Comparison of ENCODE assay signal across 27 cellular contexts in genomic region chr10:14707441-14707840, GRCh38.
A peak's percentile ranks its signal among the peaks of the same experiment; 100 is the strongest.
DNase-seq lines count a peak whose midpoint lies in the region; ATAC-seq and TF ChIP-seq lines count a peak whose summit lies in the region.
"Had no signal": no experiment of that assay in that cellular context is flagged by ENCODE, and none has a peak within 500 bp of the region (broad histone marks: within the 10 kb centered on the region; RNA-seq: fewer than 3 reads in every experiment).

No MANE protein-coding gene starts in this region.

- H2AFZ ChIP-seq in osteoblast (ENCODE audit: low read length) = peak overlapping the region; percentile 57
- H2AFZ ChIP-seq: hepatocyte had no signal

- H3K4me3 Mint-ChIP-seq in activated naive CD4-positive, alpha-beta T cell treated with anti-CD3 and anti-CD28 coated beads for 36 hours = no peak overlapping the region
- H3K4me3 Mint-ChIP-seq: activated CD4-positive, alpha-beta memory T cell treated with anti-CD3 and anti-CD28 coated beads for 36 hours; activated T-cell treated with anti-CD3 and anti-CD28 coated beads, Interleukin-2, amount 50 U/mL, for 72 hours; H9; nephron progenitor cell; T-helper 2 cell treated with Interferon-gamma antibody and Interleukin-4, amounts not matched to agents 5 μg/mL and 100 μg/mL, for 36 hours had no signal

- no peaks in the 10 kb centered on the region for H3K79me2 ChIP-seq in osteoblast (ENCODE audit: insufficient read depth, low read length)
- H3K79me2 ChIP-seq: hepatocyte had no signal

- no peak for ATAC-seq in GM19467 (IDR thresholded peaks at IDR 0.05; ENCODE audit: unreplicated experiment)
- ATAC-seq: A549; activated T-cell treated with anti-CD3 and anti-CD28 coated beads, Interleukin-2, amount 50 U/mL, for 72 hours; HepG2; PC-3 had no signal

- CTCF ChIA-PET in activated naive CD4-positive, alpha-beta T cell treated with anti-CD3 and anti-CD28 coated beads for 36 hours (lab: Charles Lee) = no interaction called here

- H3K27ac ChIP-seq in osteoblast (ENCODE audit: low read depth, low read length) = no peak overlapping the region
- H3K27ac ChIP-seq: BLaER1, hepatocyte, right atrium auricular region, testis had no signal

- peaks cover 2% of the 10 kb centered on the region for H3K4me1 Mint-ChIP-seq in activated naive CD4-positive, alpha-beta T cell treated with anti-CD3 and anti-CD28 coated beads for 36 hours (ENCODE audit: low read depth)

- DNase-seq in BE2C (peak; percentile 28), adipocyte (ENCODE audit: low read depth) (peak; percentile 64), fibroblast of peridontal ligament (ENCODE audit: extremely low read depth) (peak; percentile 68), osteoblast (ENCODE audit: insufficient read length, low spot score, missing footprints) (peak; percentile 59), GM13977 (ENCODE audit: low spot score) (no peak)
- no peak for DNase-seq in central memory CD4-positive, alpha-beta T cell
- DNase-seq in activated naive CD4-positive, alpha-beta T cell treated with anti-CD3 and anti-CD28 coated beads for 36 hours = no peak
- DNase-seq: activated CD4-positive, alpha-beta memory T cell treated with anti-CD3 and anti-CD28 coated beads for 36 hours; activated CD4-positive, CD25-positive, alpha-beta regulatory T cell treated with anti-CD3 and anti-CD28 coated beads, Interleukin-2, amount 50 U/mL, for 72 hours; activated T-cell treated with anti-CD3 and anti-CD28 coated beads, Interleukin-2, amount 50 U/mL, for 72 hours; DMS153; H9; MM.1S; NCI-H2029; NCI-H526; nephron progenitor cell; PC-3; stimulated activated CD4-positive, alpha-beta T cell treated with anti-CD3 and anti-CD28 coated beads, Interleukin-1b, Interleukin-23, amount 100 ng/mL, for 48 hours; stimulated activated naive CD4-positive, alpha-beta T cell treated with Interleukin-2 at 50 U/mL for 16 hours; testis had no signal

- no peaks in the 10 kb centered on the region for H3K36me3 ChIP-seq in BE2C
- no peaks in the 10 kb centered on the region for H3K36me3 ChIP-seq in adipocyte (ENCODE audit: control insufficient read depth, insufficient read depth, low read length, severe bottlenecking)
- H3K36me3 ChIP-seq in osteoblast (ENCODE audit: insufficient read depth, low read length) = no peaks in the 10 kb centered on the region
- H3K36me3 ChIP-seq: BLaER1, right atrium auricular region had no signal

- no peak overlapping the region for H3K4me2 ChIP-seq in osteoblast (ENCODE audit: insufficient read depth, low read length)
- H3K4me2 ChIP-seq: A549, BLaER1, hepatocyte had no signal

- H3K9me3 Mint-ChIP-seq in activated naive CD4-positive, alpha-beta T cell treated with anti-CD3 and anti-CD28 coated beads for 36 hours = no peaks in the 10 kb centered on the region
- H3K9me3 Mint-ChIP-seq: activated CD4-positive, alpha-beta memory T cell treated with anti-CD3 and anti-CD28 coated beads for 36 hours; nephron progenitor cell; T-helper 2 cell treated with Interferon-gamma antibody and Interleukin-4, amounts not matched to agents 5 μg/mL and 100 μg/mL, for 36 hours had no signal

- H3K9me3 ChIP-seq in BE2C (no peaks in the 10 kb centered on the region), adipocyte (ENCODE audit: control insufficient read depth, low read length) (no peaks in the 10 kb centered on the region), osteoblast (ENCODE audit: low read depth, low read length) (no peaks in the 10 kb centered on the region)
- H3K9me3 ChIP-seq: A549, BLaER1, right atrium auricular region, testis had no signal

- no peak overlapping the region for H3K27ac Mint-ChIP-seq in activated naive CD4-positive, alpha-beta T cell treated with anti-CD3 and anti-CD28 coated beads for 36 hours
- H3K27ac Mint-ChIP-seq: activated CD4-positive, alpha-beta memory T cell treated with anti-CD3 and anti-CD28 coated beads for 36 hours; activated T-cell treated with anti-CD3 and anti-CD28 coated beads, Interleukin-2, amount 50 U/mL, for 72 hours; nephron progenitor cell; T-helper 2 cell treated with Interferon-gamma antibody and Interleukin-4, amounts not matched to agents 5 μg/mL and 100 μg/mL, for 36 hours had no signal

- TF ChIP-seq CTCF in BE2C (IDR thresholded peaks at IDR 0.05; ENCODE audit: low read depth, low read length) (no peak), osteoblast (IDR thresholded peaks at IDR 0.05; ENCODE audit: extremely low read depth, low read depth, low read length) (no peak), GM13977 (IDR thresholded peaks at IDR 0.05; ENCODE audit: extremely low read depth, insufficient read depth, missing control alignments) (no peak)

- in situ Hi-C loops in GM13977 (cut with MboI; ENCODE audit: low pct_unique_long_range_greater_than_20kb, low sequenced_read_pairs, unreplicated experiment) = no loop called here

- H3K4me1 ChIP-seq in BE2C = peaks cover 8% of the 10 kb centered on the region
- peaks cover 16% of the 10 kb centered on the region for H3K4me1 ChIP-seq in adipocyte (ENCODE audit: control insufficient read depth, insufficient read depth, low read length)
- H3K4me1 ChIP-seq in osteoblast (ENCODE audit: insufficient read depth, low read length) = peaks cover under 1% of the 10 kb centered on the region
- H3K4me1 ChIP-seq: right atrium auricular region, testis had no signal

- H3K27me3 ChIP-seq in BE2C (no peaks in the 10 kb centered on the region), adipocyte (replicated peaks; ENCODE audit: control insufficient read depth, insufficient read depth, low read length) (no peaks in the 10 kb centered on the region), osteoblast (ENCODE audit: insufficient read depth, low read length) (no peaks in the 10 kb centered on the region)
- H3K27me3 ChIP-seq: BLaER1, hepatocyte, right atrium auricular region, testis had no signal

- H3K9ac ChIP-seq in adipocyte (ENCODE audit: low read length) = no peak overlapping the region
- H3K9ac ChIP-seq: BLaER1 had no signal

- no peaks in the 10 kb centered on the region for H3K36me3 Mint-ChIP-seq in activated naive CD4-positive, alpha-beta T cell treated with anti-CD3 and anti-CD28 coated beads for 36 hours (ENCODE audit: low read depth)
- H3K36me3 Mint-ChIP-seq: activated CD4-positive, alpha-beta memory T cell treated with anti-CD3 and anti-CD28 coated beads for 36 hours had no signal

- no peaks in the 10 kb centered on the region for H4K20me1 ChIP-seq in osteoblast (ENCODE audit: insufficient read depth, low read length)
- H4K20me1 ChIP-seq: BLaER1 had no signal

- intact Hi-C loops in activated naive CD4-positive, alpha-beta T cell treated with anti-CD3 and anti-CD28 coated beads for 36 hours (cut with micrococcal nuclease) = no loop called here

- H3K4me3 ChIP-seq in BE2C (ENCODE audit: low read depth, low read length) (no peak overlapping the region), adipocyte (ENCODE audit: low read length) (no peak overlapping the region), osteoblast (ENCODE audit: insufficient read depth, low read length) (no peak overlapping the region)
- H3K4me3 ChIP-seq: A549, BLaER1, hepatocyte, right atrium auricular region, testis had no signal

- no peaks in the 10 kb centered on the region for H3K27me3 Mint-ChIP-seq in activated naive CD4-positive, alpha-beta T cell treated with anti-CD3 and anti-CD28 coated beads for 36 hours (ENCODE audit: low read depth)
- H3K27me3 Mint-ChIP-seq: activated CD4-positive, alpha-beta memory T cell treated with anti-CD3 and anti-CD28 coated beads for 36 hours had no signal

Comparison
In these comparisons a context has a peak if more than half of its experiments do, and no peak if none do; other contexts are left out.
1. DNase-seq: peak in BE2C (single experiment), adipocyte (single experiment), fibroblast of peridontal ligament (single experiment) and osteoblast (single experiment); none in central memory CD4-positive, alpha-beta T cell (single experiment), GM13977 (single experiment) and activated naive CD4-positive, alpha-beta T cell treated with anti-CD3 and anti-CD28 coated beads for 36 hours (single experiment).